7 cellular contexts compared by ENCODE assay signal in the genomic region with DNA sequence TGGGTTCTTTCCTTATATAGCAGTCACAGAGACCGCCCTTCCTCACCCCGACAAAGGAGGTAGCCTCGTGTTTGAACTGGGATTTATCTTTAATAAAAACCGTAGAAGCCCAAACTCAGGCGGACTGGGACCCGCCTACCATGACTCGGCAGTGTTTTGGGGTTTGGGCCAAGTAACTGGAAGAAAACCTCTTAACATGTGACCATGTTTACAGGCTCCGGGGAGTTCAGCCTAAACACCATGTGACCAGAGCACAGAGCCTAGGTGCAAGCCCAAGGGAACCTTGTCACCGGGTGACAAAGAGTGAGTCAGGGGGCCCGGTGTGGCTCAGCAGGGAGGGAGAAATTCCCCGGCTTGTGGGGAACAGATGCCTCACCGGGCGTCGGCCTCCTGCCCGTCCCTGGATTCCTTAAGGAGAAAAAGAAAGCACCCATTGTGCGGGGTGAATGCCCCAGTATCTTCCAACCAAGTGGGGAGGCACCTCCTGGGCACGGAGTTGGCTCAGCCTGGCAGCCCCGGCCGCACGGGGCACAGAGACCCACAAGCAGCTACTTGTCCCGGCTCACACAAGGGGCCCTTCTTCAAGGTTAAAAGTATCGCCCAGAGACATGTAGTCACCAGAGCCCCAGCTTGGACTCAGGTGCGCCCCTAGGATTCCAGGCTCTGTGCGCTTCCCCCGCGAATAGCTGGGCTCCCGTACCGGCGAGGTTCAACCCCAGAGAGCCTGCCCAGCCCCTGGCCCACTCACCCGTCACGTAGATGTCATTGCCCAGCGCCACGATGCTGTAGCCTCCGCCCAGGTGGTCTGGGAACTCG. TPM values are rescaled to one million over a fixed set of nuclear protein-coding genes. Genes with fewer than 3 reads are reported as not detected.
DNase-seq lines count a peak whose midpoint lies in the region; ATAC-seq and TF ChIP-seq lines count a peak whose summit lies in the region.

No MANE protein-coding gene starts in this region.

- H2AFZ ChIP-seq in neuron (ENCODE audit: low read depth, low read length), result no peak overlapping the region

- H3K36me3 ChIP-seq in SJCRH30 (peaks cover 30% of the 10 kb centered on the region), neuron (ENCODE audit: insufficient read depth, low read length) (peaks cover 19% of the 10 kb centered on the region)

- H3K9me3 ChIP-seq in SJCRH30 (replicated peaks), result no peaks in the 10 kb centered on the region
- H3K9me3 ChIP-seq in neuron (ENCODE audit: low read length), result no peaks in the 10 kb centered on the region

- H3K4me1 ChIP-seq in SJCRH30 (0 out of 2 replicates have a peak, but pooled peaks cover 10% of the 10 kb centered on the region), foreskin keratinocyte (peaks cover 12% of the 10 kb centered on the region), neuron (ENCODE audit: insufficient read depth, low read length) (peaks cover 36% of the 10 kb centered on the region)

- DNase-seq in SJCRH30 (peak; percentile 47 to 64), foreskin keratinocyte (peak; percentile 97 to 98)
- peak; percentile 33 to 56 (median 44) for DNase-seq in activated naive CD4-positive, alpha-beta T cell (lab: John Stamatoyannopoulos, UW)

- H3K27ac ChIP-seq in SJCRH30 (peak overlapping the region; percentile 99), foreskin keratinocyte (peak overlapping the region; percentile 89), temporal lobe (ENCODE audit: low read depth, low read length) (peak overlapping the region; percentile 96)

- peak; percentile 39 for ATAC-seq in GM18498 (IDR thresholded peaks at IDR 0.05; ENCODE audit: unreplicated experiment)
- peak; percentile 33 for ATAC-seq in HG03196 (IDR thresholded peaks at IDR 0.05; ENCODE audit: unreplicated experiment)
- ATAC-seq in foreskin keratinocyte, result peak; percentile 77

- H3K4me3 ChIP-seq in SJCRH30, result peak overlapping the region; percentile 79
- H3K4me3 ChIP-seq in neuron (ENCODE audit: low read length), result peak overlapping the region; percentile 80

- TF ChIP-seq CTCF in foreskin keratinocyte (conservative IDR thresholded peaks at IDR 0.05), result peak; percentile 10

- H3K27me3 ChIP-seq in SJCRH30 (no peaks in the 10 kb centered on the region), foreskin keratinocyte (no peaks in the 10 kb centered on the region), neuron (ENCODE audit: insufficient read depth, low read length) (no peaks in the 10 kb centered on the region)

RNA-seq across cellular contexts. Expression of a gene that starts 1.4 kb away (rescaled TPM):
- total RNA-seq in SJCRH30 (2014; rRNA removed; shearing (Covaris generic)), result 44.8 and 45.0 TPM in 2 replicates
- total RNA-seq in foreskin keratinocyte, result 41.8 and 52.0 TPM in 2 replicates
- polyA plus RNA-seq in foreskin keratinocyte, result 25.4 and 29.4 TPM in 2 replicates
- total RNA-seq in temporal lobe, result 6.4 TPM

RNA-seq across cellular contexts. Expression of a gene that starts 12.3 kb away (rescaled TPM):
- total RNA-seq in SJCRH30 (2014; rRNA removed; shearing (Covaris generic)), result 24.5 and 25.0 TPM in 2 replicates
- total RNA-seq in foreskin keratinocyte (15.3 and 16.3 TPM in 2 replicates), temporal lobe (14.3 TPM)
- 8.2 and 9.9 TPM in 2 replicates for polyA plus RNA-seq in foreskin keratinocyte

RNA-seq across cellular contexts. Expression of a gene that starts 21.5 kb away (rescaled TPM):
- total RNA-seq in SJCRH30 (2014; rRNA removed; shearing (Covaris generic)), result 14.6 and 25.2 TPM in 2 replicates
- total RNA-seq in foreskin keratinocyte (14.6 and 15.3 TPM in 2 replicates), temporal lobe (10.8 TPM)
- 13.4 and 14.7 TPM in 2 replicates for polyA plus RNA-seq in foreskin keratinocyte

RNA-seq across cellular contexts. Expression of a gene that starts 23.4 kb away (rescaled TPM):
- 35.5 and 36.5 TPM in 2 replicates for total RNA-seq in SJCRH30 (2014; rRNA removed; shearing (Covaris generic))
- total RNA-seq in foreskin keratinocyte (15.3 and 15.4 TPM in 2 replicates), temporal lobe (18.2 TPM)
- 16.8 and 18.6 TPM in 2 replicates for polyA plus RNA-seq in foreskin keratinocyte

RNA-seq across cellular contexts. Expression of a gene that starts 46.1 kb away (rescaled TPM):
- total RNA-seq in SJCRH30 (2014; rRNA removed; shearing (Covaris generic)), result 0.14 and 0.20 TPM in 2 replicates
- total RNA-seq in foreskin keratinocyte, result not detected in 2 replicates
- not detected in 2 replicates for polyA plus RNA-seq in foreskin keratinocyte
- not detected for total RNA-seq in temporal lobe

Comparison
In these comparisons a context has a peak if more than half of its experiments do, and no peak if none do; other contexts are left out.
1. Peak in every context shown above with its lines: DNase-seq, ATAC-seq, H3K4me3 ChIP-seq and H3K27ac ChIP-seq.
2. DNase-seq: peak in every context shown above with its lines; median percentile 98 in foreskin keratinocyte; 56 in SJCRH30; 44 in activated naive CD4-positive, alpha-beta T cell.